13 cellular contexts compared by ENCODE assay signal in the genomic region with DNA sequence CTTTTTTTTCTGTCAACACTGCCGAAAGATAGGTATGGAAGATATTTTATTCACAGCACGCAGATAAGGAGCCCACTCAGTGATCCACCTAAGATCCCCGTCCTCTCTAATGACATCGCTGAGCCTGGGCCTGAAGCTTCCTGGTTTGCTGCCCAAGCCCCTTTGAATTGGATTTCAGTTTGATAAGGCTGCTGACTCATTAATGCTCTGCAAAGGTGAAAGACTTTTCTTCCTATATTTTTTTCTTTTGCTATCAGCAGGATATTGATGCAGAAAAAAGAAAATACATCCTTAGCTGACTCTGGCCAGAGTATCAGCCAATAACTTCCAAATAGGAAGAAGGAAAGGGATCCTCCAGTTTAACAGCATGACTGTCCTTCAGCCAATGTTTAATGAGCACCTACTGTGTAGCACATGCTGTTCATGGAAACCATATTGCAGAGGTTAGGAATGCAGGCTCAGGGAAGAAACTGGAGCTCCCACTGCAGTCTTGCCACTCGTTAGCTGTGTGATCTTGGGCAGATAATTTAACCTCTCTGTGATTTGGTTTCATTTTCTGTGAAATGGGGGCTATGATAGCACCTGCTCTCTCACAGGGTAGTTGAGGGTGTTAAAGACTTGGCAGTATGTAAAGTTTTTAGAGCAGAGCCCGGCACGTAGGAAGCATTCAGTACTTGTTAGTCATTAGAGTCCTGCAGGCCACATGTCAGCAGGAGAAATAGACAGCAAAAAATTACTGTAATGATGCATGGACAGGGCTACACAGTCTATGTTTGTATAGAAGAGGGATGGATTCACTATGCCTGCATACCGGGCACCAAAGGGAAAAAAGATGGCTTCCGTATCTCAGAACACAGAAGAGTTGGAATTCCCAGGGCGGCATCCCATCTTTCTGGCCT. TPM values are rescaled to one million over a fixed set of nuclear protein-coding genes. Genes with fewer than 3 reads are reported as not detected.
DNase-seq lines count a peak whose midpoint lies in the region; ATAC-seq and TF ChIP-seq lines count a peak whose summit lies in the region.
"Had no signal": no experiment of that assay in that cellular context is flagged by ENCODE, and none has a peak within 500 bp of the region (broad histone marks: within the 10 kb centered on the region; RNA-seq: fewer than 3 reads in every experiment).

No MANE protein-coding gene starts in this region.

- peaks cover 29% of the 10 kb centered on the region for H3K36me3 Mint-ChIP-seq in chondrocyte (ENCODE audit: low read depth)

- H3K4me3 ChIP-seq in ACC112 (ENCODE audit: low read depth, low read length): no peak overlapping the region
- no peak overlapping the region for H3K4me3 ChIP-seq in HFF-Myc (replicated peaks; ENCODE audit: low read depth, low read length)
- H3K4me3 ChIP-seq: tibial artery had no signal

- peaks cover 77% of the 10 kb centered on the region for H3K4me1 Mint-ChIP-seq in chondrocyte (ENCODE audit: low read depth)

- no peaks in the 10 kb centered on the region for H3K79me2 ChIP-seq in ACC112 (ENCODE audit: control insufficient read depth, insufficient read depth, low read length, unreplicated experiment)

- TF ChIP-seq CTCF in HFF-Myc (IDR thresholded peaks at IDR 0.05; ENCODE audit: low read depth, low read length, missing control alignments) (no peak), chondrocyte (IDR thresholded peaks at IDR 0.05) (no peak)

- H3K27me3 Mint-ChIP-seq in chondrocyte (ENCODE audit: low read depth): no peaks in the 10 kb centered on the region

- no peaks in the 10 kb centered on the region for H3K27me3 ChIP-seq in ACC112 (ENCODE audit: insufficient read depth, low read length)
- H3K27me3 ChIP-seq: tibial artery had no signal

- ATAC-seq in GM21576 (IDR thresholded peaks at IDR 0.05; ENCODE audit: unreplicated experiment) (no peak), HG03025 (IDR thresholded peaks at IDR 0.05; ENCODE audit: low FRiP score, unreplicated experiment) (no peak)

- peak overlapping the region; percentile 89 for H3K27ac Mint-ChIP-seq in chondrocyte (ENCODE audit: unreplicated experiment)

- H2AFZ ChIP-seq in ACC112 (ENCODE audit: low read length, unreplicated experiment): no peak overlapping the region

- H3K4me3 Mint-ChIP-seq in chondrocyte (ENCODE audit: unreplicated experiment): no peak overlapping the region
- H3K4me3 Mint-ChIP-seq: H9 had no signal

- DNase-seq in HFF-Myc (ENCODE audit: extremely low read depth, low read depth) (peak; percentile 66), chondrocyte (ENCODE audit: low spot score) (no peak), kidney glomerular epithelial cell (lab: John Stamatoyannopoulos, UW) (peak; percentile 33), NCI-H2171 treated with DMSO at 0.1 percent for 48 hours (lab: John Stamatoyannopoulos, UW) (no peak), COLO668 (lab: John Stamatoyannopoulos, UW; ENCODE audit: unreplicated experiment) (no peak)
- DNase-seq: hippocampal formation; left ventricle myocardium superior; stimulated activated CD8-positive, alpha-beta memory T cell treated with anti-CD3 and anti-CD28 coated beads, Interleukin-4, amount 100 ng/mL, for 48 hours had no signal

- H3K27ac ChIP-seq in ACC112 (ENCODE audit: low read depth, low read length): peak overlapping the region; percentile 99
- H3K27ac ChIP-seq: tibial artery had no signal

- peaks cover 83% of the 10 kb centered on the region for H3K4me1 ChIP-seq in ACC112 (ENCODE audit: control insufficient read depth, insufficient read depth, low read length, unreplicated experiment)

- H3K36me3 ChIP-seq in ACC112 (ENCODE audit: insufficient read depth, low read length): peaks cover 11% of the 10 kb centered on the region; the same call in 1 of the 2 replicates

- H3K9me3 Mint-ChIP-seq in chondrocyte (ENCODE audit: low read depth): no peaks in the 10 kb centered on the region
- H3K9me3 Mint-ChIP-seq: H9 had no signal

RNA-seq across cellular contexts. Expression of gene EVC, which starts 39.3 kb away (rescaled TPM):
- total RNA-seq in chondrocyte: 37.6 to 40.0 TPM (median 39.8 TPM) in 3 replicates

RNA-seq across cellular contexts. Expression of gene EVC2, which starts 41.9 kb away (rescaled TPM):
- total RNA-seq in chondrocyte: 2.8 to 5.5 TPM (median 5.5 TPM) in 3 replicates

Comparison
In these comparisons a context has a peak if more than half of its experiments do, and no peak if none do; other contexts are left out.
1. DNase-seq: peak in HFF-Myc (single experiment) and kidney glomerular epithelial cell (single experiment); none in chondrocyte (single experiment), NCI-H2171 treated with DMSO at 0.1 percent for 48 hours (single experiment) and COLO668 (single experiment).